Comparison of ENCODE assay signal across 8 cellular contexts in genomic region chr12:68040450-68041075, GRCh38. TPM values are rescaled to one million over a fixed set of nuclear protein-coding genes. Genes with fewer than 3 reads are reported as not detected.
DNase-seq lines count a peak whose midpoint lies in the region; ATAC-seq and TF ChIP-seq lines count a peak whose summit lies in the region.

No MANE protein-coding gene starts in this region.

- H3K4me2 ChIP-seq in DND-41 (ENCODE audit: insufficient read depth, low read length): no peak overlapping the region

- WGBS in right cardiac atrium: 24% methylated on average over 6 of the region's 6 CpGs

- no peaks in the 10 kb centered on the region for H3K27me3 Mint-ChIP-seq in T-helper 17 cell

- no peaks in the 10 kb centered on the region for H3K79me2 ChIP-seq in DND-41 (ENCODE audit: insufficient read depth, low read length)

- no peak overlapping the region for H3K9ac ChIP-seq in DND-41 (ENCODE audit: low read depth, low read length)

- ATAC-seq in DND-41 (ENCODE audit: insufficient read depth, low read depth) (peak; percentile 89), T-helper 17 cell (peak; percentile 83), right cardiac atrium (peak; percentile 73 to 78), gastrocnemius medialis (peak; percentile 89 to 94), HG03469 (IDR thresholded peaks at IDR 0.05; ENCODE audit: unreplicated experiment) (no peak)

- H3K4me3 Mint-ChIP-seq in T-helper 17 cell: no peak overlapping the region

- no peaks in the 10 kb centered on the region for H3K9me3 ChIP-seq in DND-41 (ENCODE audit: insufficient read depth, low read length, severe bottlenecking)
- no peaks in the 10 kb centered on the region for H3K9me3 ChIP-seq in T-helper 17 cell (ENCODE audit: control insufficient read depth, low read length, poor library complexity, severe bottlenecking)
- H3K9me3 ChIP-seq in right cardiac atrium (ENCODE audit: control insufficient read depth, low read length): no peaks in the 10 kb centered on the region
- no peaks in the 10 kb centered on the region for H3K9me3 ChIP-seq in gastrocnemius medialis

- H3K4me1 ChIP-seq in DND-41 (ENCODE audit: insufficient read depth, low read length) (no peaks in the 10 kb centered on the region), right cardiac atrium (ENCODE audit: control insufficient read depth, insufficient read depth, low read length) (no peaks in the 10 kb centered on the region), gastrocnemius medialis (no peaks in the 10 kb centered on the region)

- H3K27ac Mint-ChIP-seq in T-helper 17 cell: peak overlapping the region; percentile 84

- H3K27me3 ChIP-seq in DND-41 (ENCODE audit: insufficient read depth, low read length, poor library complexity) (no peaks in the 10 kb centered on the region), right cardiac atrium (ENCODE audit: control insufficient read depth, insufficient read depth) (no peaks in the 10 kb centered on the region), gastrocnemius medialis (no peaks in the 10 kb centered on the region)

- H3K36me3 ChIP-seq in DND-41 (ENCODE audit: insufficient read depth, low read length): no peaks in the 10 kb centered on the region
- no peaks in the 10 kb centered on the region for H3K36me3 ChIP-seq in gastrocnemius medialis

- in situ Hi-C loops in gastrocnemius medialis (cut with MboI; ENCODE audit: low sequenced_read_pairs in 4 of 4): loop anchor here in 3 of 4 donors (10.0 to 25.0 kb wide), 2 partner anchors 272 to 274 kb away; no protein-coding TSS in a partner anchor

- no peaks in the 10 kb centered on the region for H4K20me1 ChIP-seq in DND-41 (ENCODE audit: insufficient read depth, low read length)

- no peaks in the 10 kb centered on the region for H3K36me3 Mint-ChIP-seq in T-helper 17 cell (ENCODE audit: low read depth)

- H2AFZ ChIP-seq in DND-41 (ENCODE audit: low read depth, low read length): no peak overlapping the region

- H3K27ac ChIP-seq in DND-41 (ENCODE audit: low read length) (no peak overlapping the region), right cardiac atrium (ENCODE audit: low read length) (no peak overlapping the region), gastrocnemius medialis (no peak overlapping the region)

- peaks cover 14% of the 10 kb centered on the region for H3K4me1 Mint-ChIP-seq in T-helper 17 cell

- TF ChIP-seq CTCF in DND-41 (IDR thresholded peaks at IDR 0.05; ENCODE audit: borderline replicate concordance, extremely low read depth, low read length, poor library complexity, severe bottlenecking) (peak; percentile 95), HFF-Myc (IDR thresholded peaks at IDR 0.05; ENCODE audit: low read depth, low read length, missing control alignments) (peak; percentile 86), gastrocnemius medialis (IDR thresholded peaks at IDR 0.05 in 4 of 5, conservative IDR thresholded peaks at IDR 0.05 in 1 of 5) (peak; percentile 57 to 83 (median 70))

- no peak for TF ChIP-seq POLR2A in gastrocnemius medialis (IDR thresholded peaks at IDR 0.05)

- intact Hi-C loops in right cardiac atrium (cut with DNase I): no loop called here
- intact Hi-C loops in gastrocnemius medialis (cut with DNase I; ENCODE audit: low total_unique reads): loop anchor here (2.0 kb wide), 2 partner anchors 118 to 276 kb away; partner anchors contain the start of gene IFNG

- H3K4me3 ChIP-seq in DND-41 (ENCODE audit: low read depth in 1 of 2, low read length in 2 of 2) (no peak overlapping the region), HFF-Myc (replicated peaks; ENCODE audit: low read depth, low read length) (no peak overlapping the region), right cardiac atrium (ENCODE audit: low read length) (no peak overlapping the region), gastrocnemius medialis (no peak overlapping the region)

- DNase-seq in DND-41 (peak; percentile 64), HFF-Myc (ENCODE audit: extremely low read depth, low read depth) (peak; percentile 56), NCI-H146 (lab: John Stamatoyannopoulos, UW) (peak; percentile 67), T-helper 17 cell (peak; percentile 18 to 45 (median 38)), amniotic stem cell (lab: John Stamatoyannopoulos, UW) (peak; percentile 33), right cardiac atrium (peak in 2 of 3 donors; percentile 43 to 73), gastrocnemius medialis (peak in 1 of 2 donors; percentile 54)

RNA-seq across cellular contexts. Expression of gene IFNG-AS1, which starts 51.3 kb away (rescaled TPM):
- total RNA-seq in T-helper 17 cell (under 1 TPM; 0.29 to 0.42 TPM), right cardiac atrium (1 to 10 TPM in 1 of 4 donors, under 1 TPM in 2, not detected in 1; 0.80 to 1.4 (median 0.93) TPM), gastrocnemius medialis (not detected)
- polyA plus RNA-seq in right cardiac atrium: 0.79 TPM
